In genomic region chr12:58927112-58927511, GRCh38 we compare ENCODE assay signal across 29 cellular contexts.
"Had no signal": no experiment of that assay in that cellular context is flagged by ENCODE, and none has a peak within 500 bp of the region (broad histone marks: within the 10 kb centered on the region; RNA-seq: fewer than 3 reads in every experiment).

No MANE protein-coding gene starts in this region.

- H3K36me3 ChIP-seq: cardiac muscle cell, SJSA1, WERI-Rb-1 had no signal

- ATAC-seq: activated CD8-positive, alpha-beta memory T cell treated with anti-CD3 and anti-CD28 coated beads, Interleukin-2, amount 10 ng/mL, durations not matched to agents 7 days and 5 days; Panc1; SK-N-SH treated with all-trans-retinoic acid at 6 μM for 48 hours had no signal

- H3K9me3 ChIP-seq: SJSA1 had no signal

- H3K4me3 ChIP-seq: cardiac muscle cell, SJSA1 had no signal

- H3K27me3 ChIP-seq: SJSA1 had no signal

- H3K27ac ChIP-seq: cardiac muscle cell, SJSA1, WERI-Rb-1 had no signal

- DNase-seq: activated CD4-positive, alpha-beta memory T cell treated with anti-CD3 and anti-CD28 coated beads, Interleukin-2, amount 10 ng/mL, durations not matched to agents 7 days and 5 days; activated CD4-positive, alpha-beta T cell treated with anti-CD3 and anti-CD28 coated beads for 1 hour; activated CD4-positive, alpha-beta T cell treated with anti-CD3 and anti-CD28 coated beads for 48 hours; activated CD4-positive, CD25-positive, alpha-beta regulatory T cell; activated CD8-positive, alpha-beta memory T cell treated with anti-CD3 and anti-CD28 coated beads for 24 hours; activated CD8-positive, alpha-beta memory T cell treated with anti-CD3 and anti-CD28 coated beads, Interleukin-2, amount 10 ng/mL, durations not matched to agents 7 days and 5 days; activated CD8-positive, alpha-beta memory T cell treated with anti-CD3 and anti-CD28 coated beads, Interleukin-2, amount 50 U/mL, for 48 hours; activated effector memory CD4-positive, alpha-beta T cell treated with Interleukin-2 at 50 U/mL for 16 hours; activated naive CD4-positive, alpha-beta T cell treated with anti-CD3 and anti-CD28 coated beads, Interleukin-2, amount 10 ng/mL, durations not matched to agents 7 days and 5 days; activated T-cell treated with anti-CD3 and anti-CD28 coated beads, Interleukin-2, amount 50 U/mL, for 48 hours; amniotic stem cell; aorta; NCI-H1105; NCI-H1417 treated with DMSO at 0.1 percent for 48 hours; NCI-H1930; NCI-H2081 treated with DMSO at 0.1 percent for 48 hours; NCI-H226; NCI-H446 treated with DMSO at 0.1 percent for 48 hours; NCI-H69; RPMI8226; SHP77 treated with DMSO at 0.1 percent for 48 hours; T-helper 1 cell; T-helper 2 cell; T-helper 9 cell; WERI-Rb-1 had no signal
